Comparison of ENCODE assay signal across 28 cellular contexts in genomic region chr14:73877790-73878189, GRCh38.
"Had no signal": no experiment of that assay in that cellular context is flagged by ENCODE, and none has a peak within 500 bp of the region (broad histone marks: within the 10 kb centered on the region; RNA-seq: fewer than 3 reads in every experiment).

No MANE protein-coding gene starts in this region.

- H3K27ac ChIP-seq: adrenal gland, body of pancreas, breast epithelium, Peyer's patch, SJSA1 had no signal

- ATAC-seq: activated CD4-positive, CD25-positive, alpha-beta regulatory T cell treated with anti-CD3 and anti-CD28 coated beads, Interleukin-2, amount 50 U/mL, for 24 hours; activated naive CD4-positive, alpha-beta T cell treated with anti-CD3 and anti-CD28 coated beads, Interleukin-2, amount 50 U/mL, for 72 hours; activated T-cell treated with anti-CD3 and anti-CD28 coated beads, Interleukin-2, amount 50 U/mL, for 4 hours; body of pancreas; WTC11 had no signal

- H3K9me3 ChIP-seq: adrenal gland, body of pancreas, breast epithelium, MG63, Peyer's patch, SJSA1, SK-N-SH had no signal

- H3K36me3 ChIP-seq: breast epithelium, MG63, Peyer's patch, SJSA1 had no signal

- H3K4me1 ChIP-seq: adrenal gland, breast epithelium, Peyer's patch had no signal

- H3K4me2 ChIP-seq: SK-N-SH had no signal

- H3K9ac ChIP-seq: SK-N-SH had no signal

- H3K27me3 ChIP-seq: adrenal gland, body of pancreas, breast epithelium, MG63, Peyer's patch, SJSA1 had no signal

- DNase-seq: activated CD4-positive, alpha-beta memory T cell treated with anti-CD3 and anti-CD28 coated beads for 36 hours; activated CD4-positive, alpha-beta T cell treated with anti-CD3 and anti-CD28 coated beads for 4 hours; activated CD4-positive, alpha-beta T cell treated with anti-CD3 and anti-CD28 coated beads, Interleukin-2, amount 50 U/mL, for 1 hour; activated CD8-positive, alpha-beta memory T cell treated with anti-CD3 and anti-CD28 coated beads, Interleukin-2, amount 50 U/mL, for 4 hours; activated gamma-delta T cell treated with Interleukin-2 at 50 U/mL for 16 hours; activated naive CD4-positive, alpha-beta T cell treated with anti-CD3 and anti-CD28 coated beads for 36 hours; activated T-cell treated with anti-CD3 and anti-CD28 coated beads for 4 hours; activated T-cell treated with anti-CD3 and anti-CD28 coated beads, Interleukin-2, amount 50 U/mL, for 4 hours; adrenal gland; body of pancreas; Karpas-422; NCI-H1048; NCI-H1105 treated with DMSO at 0.1 percent for 48 hours; NCI-H1436; NCI-H1694 treated with DMSO at 0.1 percent for 48 hours; NCI-H2081; NCI-H345; NCI-H524 treated with DMSO at 0.1 percent for 48 hours; Peyer's patch; RPMI8226; SHP77 treated with DMSO at 0.1 percent for 48 hours; SK-N-SH had no signal

- H3K4me3 ChIP-seq: adrenal gland, body of pancreas, breast epithelium, MG63, Peyer's patch, SJSA1 had no signal
